ENCODE assay signal across 17 cellular contexts in genomic region chr6:4384638-4385036, GRCh38.
"Had no signal": no experiment of that assay in that cellular context is flagged by ENCODE, and none has a peak within 500 bp of the region (broad histone marks: within the 10 kb centered on the region; RNA-seq: fewer than 3 reads in every experiment).

No MANE protein-coding gene starts in this region.

- ATAC-seq: gastrocnemius medialis; left colon; left ventricle myocardium superior; psoas muscle; right lobe of liver; stimulated activated naive B cell treated with anti-CD40 and anti-IgM and Interleukin-4, amounts not matched to agents 10 μg/mL and 1 μg/mL and 100 μg/mL, for 72 hours; stimulated activated naive CD8-positive, alpha-beta T cell treated with anti-CD3 and anti-CD28 coated beads, Interleukin-15, amount 100 ng/mL, for 72 hours had no signal

- H3K4me1 Mint-ChIP-seq: immature natural killer cell; stimulated activated naive B cell treated with anti-CD40 and anti-IgM and Interleukin-4, amounts not matched to agents 10 μg/mL and 1 μg/mL and 100 μg/mL, for 72 hours; stimulated activated naive CD8-positive, alpha-beta T cell treated with anti-CD3 and anti-CD28 coated beads, Interleukin-15, amount 100 ng/mL, for 72 hours had no signal

- H3K27ac Mint-ChIP-seq: immature natural killer cell; stimulated activated naive B cell treated with anti-CD40 and anti-IgM and Interleukin-4, amounts not matched to agents 10 μg/mL and 1 μg/mL and 100 μg/mL, for 72 hours; stimulated activated naive CD8-positive, alpha-beta T cell treated with anti-CD3 and anti-CD28 coated beads, Interleukin-15, amount 100 ng/mL, for 72 hours had no signal

- H3K4me3 Mint-ChIP-seq: immature natural killer cell; nephron; stimulated activated naive B cell treated with anti-CD40 and anti-IgM and Interleukin-4, amounts not matched to agents 10 μg/mL and 1 μg/mL and 100 μg/mL, for 72 hours; stimulated activated naive CD8-positive, alpha-beta T cell treated with anti-CD3 and anti-CD28 coated beads, Interleukin-15, amount 100 ng/mL, for 72 hours had no signal

- DNase-seq: effector memory CD4-positive, alpha-beta T cell; gastrocnemius medialis; glutamatergic neuron; immature natural killer cell; left colon; left ventricle myocardium superior; mesenchymal stem cell; midbrain; psoas muscle; retina; right lobe of liver; stimulated activated CD4-positive, alpha-beta T cell treated with anti-CD3 and anti-CD28 coated beads, Interleukin-2, amount 100 ng/mL, for 24 hours; stimulated activated CD4-positive, alpha-beta T cell treated with anti-CD3 and anti-CD28 coated beads, Interleukin-4, amount 100 ng/mL, for 4 hours; stimulated activated naive B cell treated with anti-CD40 and anti-IgM and Interleukin-4, amounts not matched to agents 10 μg/mL and 1 μg/mL and 100 μg/mL, for 72 hours; stimulated activated naive CD8-positive, alpha-beta T cell treated with anti-CD3 and anti-CD28 coated beads, Interleukin-15, amount 100 ng/mL, for 72 hours; testis had no signal
